ENCODE assay signal across 8 cellular contexts in genomic region chr4:84499065-84499982, GRCh38. TPM values are rescaled to one million over a fixed set of nuclear protein-coding genes. Genes with fewer than 3 reads are reported as not detected.
DNase-seq lines count a peak whose midpoint lies in the region; ATAC-seq and TF ChIP-seq lines count a peak whose summit lies in the region.

Gene NKX6-1, minus strand, starts transcription at chr4:84499292. Its CDS starts 1,064 bp downstream, at chr4:84498228.

- peak in 1 of 2 donors; percentile 42 for ATAC-seq in activated T-cell treated with anti-CD3 and anti-CD28 coated beads, Interleukin-2, amount 50 U/mL, for 4 hours
- peak; percentile 89 to 96 (median 92) for ATAC-seq in psoas muscle

- WGBS in psoas muscle, 3 donors: 2 to 3% (median 3%) methylated on average over 40 to 52 of the region's 52 CpGs

- H3K36me3 ChIP-seq in ascending aorta (no peaks in the 10 kb centered on the region), psoas muscle (ENCODE audit: insufficient read depth in 1 of 2, low read depth in 1 of 2) (no peaks in the 10 kb centered on the region)

- H3K27me3 ChIP-seq in ascending aorta (peaks cover 25% of the 10 kb centered on the region), psoas muscle (ENCODE audit: insufficient read depth in 3 of 3, low read length in 2 of 3) (peaks cover 4 to 100% (median 67%) of the 10 kb centered on the region in 3 donors)

- H3K36me3 Mint-ChIP-seq in activated T-cell treated with anti-CD3 and anti-CD28 coated beads, Interleukin-2, amount 50 U/mL, for 4 hours (ENCODE audit: insufficient read depth): no peaks in the 10 kb centered on the region

- H3K27ac ChIP-seq in ascending aorta (peak within 1 kb of the TSS in 1 of 2 donors; percentile 15), psoas muscle (no peak within 1 kb of the TSS)

- peak within 1 kb of the TSS; percentile 72 for H3K4me3 Mint-ChIP-seq in activated T-cell treated with anti-CD3 and anti-CD28 coated beads, Interleukin-2, amount 50 U/mL, for 4 hours

- H3K27me3 Mint-ChIP-seq in activated T-cell treated with anti-CD3 and anti-CD28 coated beads, Interleukin-2, amount 50 U/mL, for 4 hours (ENCODE audit: low read depth): peaks cover 87% of the 10 kb centered on the region

- peak within 1 kb of the TSS; percentile 53 to 70 for H3K4me3 ChIP-seq in ascending aorta
- H3K4me3 ChIP-seq in psoas muscle: peak within 1 kb of the TSS; percentile 64

- peaks cover 14% of the 10 kb centered on the region for H3K4me1 Mint-ChIP-seq in activated T-cell treated with anti-CD3 and anti-CD28 coated beads, Interleukin-2, amount 50 U/mL, for 4 hours (ENCODE audit: low read depth)

- H3K4me1 ChIP-seq in ascending aorta (peaks cover 8 to 19% of the 10 kb centered on the region in 2 donors), psoas muscle (peaks cover 12% of the 10 kb centered on the region)

- peaks cover 11% of the 10 kb centered on the region for H3K9me3 Mint-ChIP-seq in activated T-cell treated with anti-CD3 and anti-CD28 coated beads, Interleukin-2, amount 50 U/mL, for 4 hours

- TF ChIP-seq CTCF in ascending aorta (IDR thresholded peaks at IDR 0.05): no peak
- TF ChIP-seq CTCF in psoas muscle (IDR thresholded peaks at IDR 0.05): no peak

- intact Hi-C loops in ascending aorta (cut with DNase I): no loop called here
- intact Hi-C loops in psoas muscle (cut with DNase I): no loop called here

- H3K9me3 ChIP-seq in ascending aorta (no peaks in the 10 kb centered on the region), psoas muscle (no peaks in the 10 kb centered on the region)

- DNase-seq in activated T-cell treated with anti-CD3 and anti-CD28 coated beads, Interleukin-2, amount 50 U/mL, for 4 hours: no peak
- DNase-seq in activated T-cell treated with anti-CD3 and anti-CD28 coated beads for 4 hours (no peak), NCI-H2227 (lab: John Stamatoyannopoulos, UW; ENCODE audit: unreplicated experiment) (peak; percentile 91), ascending aorta (ENCODE audit: low spot score in 2 of 2) (peak; percentile 58 to 86), hepatic stellate cell (ENCODE audit: low spot score) (peak; percentile 52), psoas muscle (peak; percentile 73 to 77), GM19238 (ENCODE audit: insufficient read length, low spot score) (no peak), HT-29 (ENCODE audit: low spot score) (no peak)

RNA-seq across cellular contexts. Expression of gene NKX6-1, which starts in this region (rescaled TPM):
- not detected for total RNA-seq in activated T-cell treated with anti-CD3 and anti-CD28 coated beads, Interleukin-2, amount 50 U/mL, for 4 hours
- total RNA-seq in ascending aorta: not detected
- under 1 TPM in 2 of 4 donors, not detected in 2; 0.28 to 0.58 TPM for total RNA-seq in psoas muscle
- not detected for polyA plus RNA-seq in psoas muscle
- not detected in 2 replicates for total RNA-seq in HT-29 (2014; rRNA removed; shearing (Covaris generic))

Comparison
In these comparisons a context has a peak if more than half of its experiments do, and no peak if none do; other contexts are left out.
1. Peak in DNase-seq and H3K4me3 ChIP-seq in ascending aorta; RNA of the gene not detected or under 1 TPM.
2. Peak in DNase-seq, ATAC-seq and H3K4me3 ChIP-seq in psoas muscle; RNA of the gene not detected or under 1 TPM.
3. DNase-seq: peak in NCI-H2227 (single experiment) and hepatic stellate cell (single experiment); none in activated T-cell treated with anti-CD3 and anti-CD28 coated beads, Interleukin-2, amount 50 U/mL, for 4 hours (single experiment), activated T-cell treated with anti-CD3 and anti-CD28 coated beads for 4 hours (single experiment), GM19238 (single experiment) and HT-29 (single experiment).